28 cellular contexts compared by ENCODE assay signal in genomic region chr2:146450131-146450530, GRCh38.
"Had no signal": no experiment of that assay in that cellular context is flagged by ENCODE, and none has a peak within 500 bp of the region (broad histone marks: within the 10 kb centered on the region; RNA-seq: fewer than 3 reads in every experiment).

No MANE protein-coding gene starts in this region.

- H3K27me3 ChIP-seq: adrenal gland, breast epithelium, dorsolateral prefrontal cortex, esophagus muscularis mucosa, gastroesophageal sphincter had no signal

- DNase-seq: activated B cell treated with CpG ODN at 0.5 μM for 24 hours; activated CD4-positive, alpha-beta T cell treated with anti-CD3 and anti-CD28 coated beads for 48 hours; activated CD4-positive, alpha-beta T cell treated with anti-CD3 and anti-CD28 coated beads, Interleukin-2, amount 50 U/mL, for 1 hour; activated CD4-positive, alpha-beta T cell treated with anti-CD3 and anti-CD28 coated beads, Interleukin-2, amount 50 U/mL, for 48 hours; activated CD8-positive, alpha-beta memory T cell treated with anti-CD3 and anti-CD28 coated beads for 24 hours; activated CD8-positive, alpha-beta T cell treated with anti-CD3 and anti-CD28 coated beads for 36 hours; activated effector memory CD4-positive, alpha-beta T cell treated with anti-CD3 and anti-CD28 coated beads, Interleukin-2, amount 50 U/mL, for 16 hours; activated naive CD4-positive, alpha-beta T cell treated with anti-CD3 and anti-CD28 coated beads for 36 hours; activated naive CD8-positive, alpha-beta T cell treated with anti-CD3 and anti-CD28 coated beads for 36 hours; activated naive CD8-positive, alpha-beta T cell treated with anti-CD3 and anti-CD28 coated beads, Interleukin-2, amount 50 U/mL, for 24 hours; activated T-cell treated with anti-CD3 and anti-CD28 coated beads, Interleukin-2, amount 50 U/mL, for 4 hours; adrenal gland; amygdala; aorta; dorsolateral prefrontal cortex; effector memory CD4-positive, alpha-beta T cell; endodermal cell; erythroblast; foreskin melanocyte; head of caudate nucleus; T-cell; T-helper 9 cell; WERI-Rb-1 had no signal

- H3K27ac ChIP-seq: adrenal gland, breast epithelium, coronary artery, dorsolateral prefrontal cortex, esophagus muscularis mucosa, gastroesophageal sphincter, WERI-Rb-1 had no signal

- H3K4me1 ChIP-seq: adrenal gland, breast epithelium, esophagus muscularis mucosa, gastroesophageal sphincter had no signal

- H3K36me3 ChIP-seq: adrenal gland, breast epithelium, esophagus muscularis mucosa, gastroesophageal sphincter, WERI-Rb-1 had no signal

- ATAC-seq: activated CD4-positive, CD25-positive, alpha-beta regulatory T cell treated with anti-CD3 and anti-CD28 coated beads, Interleukin-2, amount 50 U/mL, for 24 hours; activated CD8-positive, alpha-beta T cell treated with anti-CD3 and anti-CD28 coated beads for 36 hours; activated naive CD8-positive, alpha-beta T cell treated with anti-CD3 and anti-CD28 coated beads, Interleukin-2, amount 50 U/mL, for 24 hours; activated T-cell treated with anti-CD3 and anti-CD28 coated beads, Interleukin-2, amount 50 U/mL, for 4 hours; gastroesophageal sphincter; T-cell had no signal

- H3K4me3 ChIP-seq: adrenal gland, breast epithelium, coronary artery, dorsolateral prefrontal cortex, esophagus muscularis mucosa, gastroesophageal sphincter had no signal

- H3K9me3 ChIP-seq: adrenal gland, breast epithelium, esophagus muscularis mucosa, gastroesophageal sphincter had no signal
